Comparison of ENCODE assay signal across 35 cellular contexts in genomic region chr14:75612157-75612556, GRCh38.
"Had no signal": no experiment of that assay in that cellular context is flagged by ENCODE, and none has a peak within 500 bp of the region (broad histone marks: within the 10 kb centered on the region; RNA-seq: fewer than 3 reads in every experiment).

No MANE protein-coding gene starts in this region.

- H3K27ac ChIP-seq: ascending aorta, breast epithelium, cardiac muscle cell, coronary artery, foreskin keratinocyte had no signal

- H3K4me1 Mint-ChIP-seq: activated CD4-positive, alpha-beta T cell treated with anti-CD3 and anti-CD28 coated beads, Interleukin-2, amount 10 ng/mL, durations not matched to agents 24 days and 14 days; activated CD8-positive, alpha-beta memory T cell treated with anti-CD3 and anti-CD28 coated beads, Interleukin-2, amount 10 ng/mL, durations not matched to agents 7 days and 5 days; activated naive CD4-positive, alpha-beta T cell treated with anti-CD3 and anti-CD28 coated beads, Interleukin-2, amount 50 U/mL, for 24 hours; central memory CD8-positive, alpha-beta T cell; T-helper 17 cell had no signal

- DNase-seq: activated CD4-positive, alpha-beta memory T cell treated with anti-CD3 and anti-CD28 coated beads for 36 hours; activated CD4-positive, alpha-beta T cell treated with anti-CD3 and anti-CD28 coated beads for 36 hours; activated CD4-positive, alpha-beta T cell treated with anti-CD3 and anti-CD28 coated beads, Interleukin-2, amount 10 ng/mL, durations not matched to agents 24 days and 14 days; activated CD4-positive, CD25-positive, alpha-beta regulatory T cell; activated CD4-positive, CD25-positive, alpha-beta regulatory T cell treated with anti-CD3 and anti-CD28 coated beads, Interleukin-2, amount 50 U/mL, for 72 hours; activated CD8-positive, alpha-beta memory T cell treated with anti-CD3 and anti-CD28 coated beads, Interleukin-2, amount 10 ng/mL, durations not matched to agents 7 days and 5 days; activated CD8-positive, alpha-beta memory T cell treated with anti-CD3 and anti-CD28 coated beads, Interleukin-2, amount 50 U/mL, for 4 hours; activated CD8-positive, alpha-beta T cell treated with anti-CD3 and anti-CD28 coated beads, Interleukin-2, amount 10 ng/mL, durations not matched to agents 7 days and 5 days; activated effector memory CD4-positive, alpha-beta T cell treated with anti-CD3 and anti-CD28 coated beads, Interleukin-2, amount 50 U/mL, for 16 hours; activated naive CD4-positive, alpha-beta T cell treated with anti-CD3 and anti-CD28 coated beads for 36 hours; activated naive CD8-positive, alpha-beta T cell treated with anti-CD3 and anti-CD28 coated beads for 36 hours; activated naive CD8-positive, alpha-beta T cell treated with anti-CD3 and anti-CD28 coated beads, Interleukin-2, amount 50 U/mL, for 24 hours; activated T-cell treated with anti-CD3 and anti-CD28 coated beads, Interleukin-2, amount 50 U/mL, for 1 hour; activated T-cell treated with anti-CD3 and anti-CD28 coated beads, Interleukin-2, amount 50 U/mL, for 48 hours; dermis blood vessel endothelial cell; effector CD4-positive, alpha-beta T cell; effector memory CD8-positive, alpha-beta T cell; erythroblast; foreskin keratinocyte; gastrocnemius medialis; glutamatergic neuron; T-helper 1 cell; T-helper 17 cell; T1000 had no signal

- H3K4me3 Mint-ChIP-seq: activated CD4-positive, alpha-beta memory T cell treated with anti-CD3 and anti-CD28 coated beads for 36 hours; activated CD4-positive, alpha-beta T cell treated with anti-CD3 and anti-CD28 coated beads for 36 hours; activated CD4-positive, alpha-beta T cell treated with anti-CD3 and anti-CD28 coated beads, Interleukin-2, amount 10 ng/mL, durations not matched to agents 24 days and 14 days; activated CD8-positive, alpha-beta memory T cell treated with anti-CD3 and anti-CD28 coated beads, Interleukin-2, amount 10 ng/mL, durations not matched to agents 7 days and 5 days; activated CD8-positive, alpha-beta T cell treated with anti-CD3 and anti-CD28 coated beads, Interleukin-2, amount 10 ng/mL, durations not matched to agents 7 days and 5 days; activated naive CD4-positive, alpha-beta T cell treated with anti-CD3 and anti-CD28 coated beads for 36 hours; activated naive CD4-positive, alpha-beta T cell treated with anti-CD3 and anti-CD28 coated beads, Interleukin-2, amount 50 U/mL, for 24 hours; activated naive CD8-positive, alpha-beta T cell treated with anti-CD3 and anti-CD28 coated beads for 36 hours; activated naive CD8-positive, alpha-beta T cell treated with anti-CD3 and anti-CD28 coated beads, Interleukin-2, amount 50 U/mL, for 24 hours; activated T-helper 1 cell treated with anti-CD3 and anti-CD28 coated beads, Interleukin-12 subunit alpha, Interleukin-12 subunit beta, Interleukin-2, Interleukin-4 antibody, amounts not matched to agents 30 ng/mL and 10 ng/mL and 1 ng/mL, durations not matched to agents 14 hours and 24 hours and 36 hours; brain; central memory CD8-positive, alpha-beta T cell; effector memory CD8-positive, alpha-beta T cell; T-helper 17 cell; T-helper 2 cell treated with Interferon-gamma antibody and Interleukin-4, amounts not matched to agents 5 μg/mL and 100 μg/mL, for 36 hours had no signal

- H3K27me3 ChIP-seq: ascending aorta, breast epithelium, cardiac muscle cell, esophagus muscularis mucosa, foreskin keratinocyte, gastrocnemius medialis had no signal

- H3K27me3 Mint-ChIP-seq: activated CD4-positive, alpha-beta memory T cell treated with anti-CD3 and anti-CD28 coated beads for 36 hours; activated CD4-positive, alpha-beta T cell treated with anti-CD3 and anti-CD28 coated beads for 36 hours; activated CD4-positive, alpha-beta T cell treated with anti-CD3 and anti-CD28 coated beads, Interleukin-2, amount 10 ng/mL, durations not matched to agents 24 days and 14 days; activated CD8-positive, alpha-beta memory T cell treated with anti-CD3 and anti-CD28 coated beads, Interleukin-2, amount 10 ng/mL, durations not matched to agents 7 days and 5 days; activated naive CD4-positive, alpha-beta T cell treated with anti-CD3 and anti-CD28 coated beads, Interleukin-2, amount 50 U/mL, for 24 hours; activated naive CD8-positive, alpha-beta T cell treated with anti-CD3 and anti-CD28 coated beads for 36 hours; activated naive CD8-positive, alpha-beta T cell treated with anti-CD3 and anti-CD28 coated beads, Interleukin-2, amount 50 U/mL, for 24 hours; central memory CD8-positive, alpha-beta T cell; T-helper 17 cell had no signal

- H3K27ac Mint-ChIP-seq: activated CD4-positive, alpha-beta memory T cell treated with anti-CD3 and anti-CD28 coated beads for 36 hours; activated CD4-positive, alpha-beta T cell treated with anti-CD3 and anti-CD28 coated beads for 36 hours; activated CD4-positive, alpha-beta T cell treated with anti-CD3 and anti-CD28 coated beads, Interleukin-2, amount 10 ng/mL, durations not matched to agents 24 days and 14 days; activated CD8-positive, alpha-beta memory T cell treated with anti-CD3 and anti-CD28 coated beads, Interleukin-2, amount 10 ng/mL, durations not matched to agents 7 days and 5 days; activated CD8-positive, alpha-beta T cell treated with anti-CD3 and anti-CD28 coated beads, Interleukin-2, amount 10 ng/mL, durations not matched to agents 7 days and 5 days; activated naive CD4-positive, alpha-beta T cell treated with anti-CD3 and anti-CD28 coated beads for 36 hours; activated naive CD4-positive, alpha-beta T cell treated with anti-CD3 and anti-CD28 coated beads, Interleukin-2, amount 50 U/mL, for 24 hours; activated naive CD8-positive, alpha-beta T cell treated with anti-CD3 and anti-CD28 coated beads for 36 hours; activated naive CD8-positive, alpha-beta T cell treated with anti-CD3 and anti-CD28 coated beads, Interleukin-2, amount 50 U/mL, for 24 hours; activated T-helper 1 cell treated with anti-CD3 and anti-CD28 coated beads, Interleukin-12 subunit alpha, Interleukin-12 subunit beta, Interleukin-2, Interleukin-4 antibody, amounts not matched to agents 30 ng/mL and 10 ng/mL and 1 ng/mL, durations not matched to agents 14 hours and 24 hours and 36 hours; activated T-helper 2 cell treated with anti-CD3 and anti-CD28 coated beads, Interferon-gamma antibody, Interleukin-2, Interleukin-4, amounts not matched to agents 10 μg/mL and 5 μg/mL and 100 μg/mL, durations not matched to agents 14 hours and 24 hours and 36 hours; effector memory CD8-positive, alpha-beta T cell; T-helper 17 cell; T-helper 2 cell treated with Interferon-gamma antibody and Interleukin-4, amounts not matched to agents 5 μg/mL and 100 μg/mL, for 36 hours had no signal

- H3K36me3 Mint-ChIP-seq: brain had no signal

- H3K9me3 ChIP-seq: ascending aorta, breast epithelium, esophagus muscularis mucosa, gastrocnemius medialis had no signal

- H3K4me3 ChIP-seq: ascending aorta, breast epithelium, cardiac muscle cell, coronary artery, esophagus muscularis mucosa, gastrocnemius medialis had no signal

- ATAC-seq: activated CD4-positive, alpha-beta T cell treated with anti-CD3 and anti-CD28 coated beads for 36 hours; activated CD8-positive, alpha-beta memory T cell treated with anti-CD3 and anti-CD28 coated beads, Interleukin-2, amount 10 ng/mL, durations not matched to agents 7 days and 5 days; activated CD8-positive, alpha-beta T cell treated with anti-CD3 and anti-CD28 coated beads, Interleukin-2, amount 10 ng/mL, durations not matched to agents 7 days and 5 days; activated naive CD8-positive, alpha-beta T cell treated with anti-CD3 and anti-CD28 coated beads, Interleukin-2, amount 50 U/mL, for 24 hours; effector memory CD8-positive, alpha-beta T cell; foreskin keratinocyte; gastrocnemius medialis; T-helper 17 cell had no signal

- H3K4me1 ChIP-seq: ascending aorta, breast epithelium, foreskin keratinocyte had no signal

- H3K36me3 ChIP-seq: ascending aorta, breast epithelium, cardiac muscle cell, esophagus muscularis mucosa, gastrocnemius medialis had no signal

- H3K9me3 Mint-ChIP-seq: activated naive CD4-positive, alpha-beta T cell treated with anti-CD3 and anti-CD28 coated beads, Interleukin-2, amount 50 U/mL, for 24 hours; central memory CD8-positive, alpha-beta T cell had no signal
